ENCODE assay signal across 1 cellular context in genomic region chr11:120548682-120549209, GRCh38.
TF ChIP-seq lines count a peak whose summit lies in the region.

No MANE protein-coding gene starts in this region.

TF ChIP-seq in SK-N-SH, 30 proteins besides CTCF, POLR2A, EP300 and RAD21 (continued from another document):
- TF ChIP-seq REST (IDR thresholded peaks at IDR 0.05; ENCODE audit: low read depth, low read length) (no peak), RXRA (IDR thresholded peaks at IDR 0.05; ENCODE audit: borderline replicate concordance, low read depth) (no peak), FOXJ3 (CRISPR knock-in tag; IDR thresholded peaks at IDR 0.05) (no peak)
